1 cellular context compared by ENCODE assay signal in the genomic region with DNA sequence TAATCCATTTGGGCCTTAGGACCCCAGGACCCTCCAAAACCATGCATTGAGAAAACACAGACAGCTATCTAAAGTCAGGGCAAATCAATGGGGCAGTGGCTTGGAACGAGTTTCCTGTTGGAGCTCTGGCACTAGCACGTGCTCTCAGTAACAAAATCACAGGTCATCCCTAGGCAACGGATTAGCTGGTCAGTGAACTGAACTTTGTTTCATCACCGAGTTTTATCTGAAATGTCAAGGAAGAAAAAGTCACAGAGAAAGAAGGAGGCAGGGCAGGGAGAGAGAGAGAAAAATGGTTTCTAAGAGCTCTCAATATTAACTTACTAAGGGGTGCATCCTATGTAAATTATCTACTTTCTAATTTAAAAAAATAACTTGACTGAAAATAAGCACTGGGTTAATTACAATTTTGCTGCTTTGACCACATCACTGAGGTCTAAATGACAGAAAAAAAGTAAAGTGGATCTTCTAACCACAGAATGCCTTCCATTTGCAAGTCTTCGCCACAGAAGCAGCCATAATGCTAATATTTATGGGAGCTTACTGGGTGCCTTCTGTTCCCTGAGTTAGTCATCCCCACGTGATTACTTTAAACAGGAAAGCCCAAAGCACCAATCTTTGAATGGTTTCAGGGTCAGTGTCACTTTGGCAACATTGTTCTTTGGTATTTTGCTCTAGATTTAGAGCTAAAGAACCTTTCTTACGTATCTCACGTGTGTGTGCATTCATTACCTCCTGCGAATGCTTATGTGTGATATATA.
A peak's percentile ranks its signal among the peaks of the same experiment; 100 is the strongest.
TF ChIP-seq lines count a peak whose summit lies in the region.

No MANE protein-coding gene starts in this region.

TF ChIP-seq in HepG2, 621 proteins besides CTCF, POLR2A, EP300 and RAD21 (continued from another document and continues in another):
- TF ChIP-seq MAF1 (CRISPR knock-in tag; IDR thresholded peaks at IDR 0.05; ENCODE audit: borderline replicate concordance) (no peak), ZBTB43 (CRISPR knock-in tag; conservative IDR thresholded peaks at IDR 0.05) (no peak), MZF1 (CRISPR knock-in tag; IDR thresholded peaks at IDR 0.05; ENCODE audit: borderline replicate concordance) (no peak), SATB2 (CRISPR knock-in tag; IDR thresholded peaks at IDR 0.05) (peak; percentile 52; the same call in 1 of the 2 replicates), ELF4 (CRISPR knock-in tag; IDR thresholded peaks at IDR 0.05; ENCODE audit: borderline replicate concordance) (no peak), NFKB2 (CRISPR knock-in tag; IDR thresholded peaks at IDR 0.05; ENCODE audit: borderline replicate concordance) (no peak), ARNT2 (CRISPR knock-in tag; IDR thresholded peaks at IDR 0.05; ENCODE audit: low read depth) (0 out of 2 replicates have a peak, but pooled peaks have one; percentile 43), NCOR1 (IDR thresholded peaks at IDR 0.05; ENCODE audit: borderline replicate concordance, low read length) (no peak), LCORL (IDR thresholded peaks at IDR 0.05) (no peak), LCORL (CRISPR knock-in tag; IDR thresholded peaks at IDR 0.05) (0 out of 2 replicates have a peak, but pooled peaks have one; percentile 36), ZFP36 (IDR thresholded peaks at IDR 0.05; ENCODE audit: borderline replicate concordance, low read depth, low read length, partially characterized antibody) (no peak), ZFP36L1 (CRISPR knock-in tag; IDR thresholded peaks at IDR 0.05) (no peak), KAT2B (IDR thresholded peaks at IDR 0.05; ENCODE audit: borderline replicate concordance, low read depth, low read length) (no peak), PHF5A (CRISPR knock-in tag; IDR thresholded peaks at IDR 0.05; ENCODE audit: low read depth, unreplicated experiment) (no peak), ZNF407 (CRISPR knock-in tag; IDR thresholded peaks at IDR 0.05; ENCODE audit: not compliant biosample characterization) (no peak), ZNF441 (CRISPR knock-in tag; IDR thresholded peaks at IDR 0.05; ENCODE audit: borderline replicate concordance) (no peak), AKAP8 (CRISPR knock-in tag; IDR thresholded peaks at IDR 0.05) (no peak), SKI (IDR thresholded peaks at IDR 0.05; ENCODE audit: partially characterized antibody) (no peak), CENPBD1 (CRISPR knock-in tag; IDR thresholded peaks at IDR 0.05; ENCODE audit: borderline replicate concordance, low read depth) (no peak), BHLHE40 (IDR thresholded peaks at IDR 0.05; ENCODE audit: low read length) (peak; percentile 52; the same call in 1 of the 2 replicates), ZNF30 (CRISPR knock-in tag; IDR thresholded peaks at IDR 0.05) (no peak), DNMT3B (CRISPR knock-in tag; conservative IDR thresholded peaks at IDR 0.05) (no peak), ZNF644 (CRISPR knock-in tag; IDR thresholded peaks at IDR 0.05; ENCODE audit: low read depth) (no peak), KMT2A (CRISPR knock-in tag; IDR thresholded peaks at IDR 0.05) (no peak), FLYWCH1 (CRISPR knock-in tag; IDR thresholded peaks at IDR 0.05) (no peak), ZZZ3 (CRISPR knock-in tag; IDR thresholded peaks at IDR 0.05; ENCODE audit: borderline replicate concordance) (no peak), JDP2 (CRISPR knock-in tag; IDR thresholded peaks at IDR 0.05; ENCODE audit: borderline replicate concordance) (no peak), MAFG (CRISPR knock-in tag; IDR thresholded peaks at IDR 0.05) (no peak), PPARG (CRISPR knock-in tag; conservative IDR thresholded peaks at IDR 0.05) (no peak), POGK (CRISPR knock-in tag; conservative IDR thresholded peaks at IDR 0.05) (peak; percentile 26; the same call in 1 of the 2 replicates), ZSCAN12 (CRISPR knock-in tag; IDR thresholded peaks at IDR 0.05) (no peak)
- TF ChIP-seq, protein P1, sequence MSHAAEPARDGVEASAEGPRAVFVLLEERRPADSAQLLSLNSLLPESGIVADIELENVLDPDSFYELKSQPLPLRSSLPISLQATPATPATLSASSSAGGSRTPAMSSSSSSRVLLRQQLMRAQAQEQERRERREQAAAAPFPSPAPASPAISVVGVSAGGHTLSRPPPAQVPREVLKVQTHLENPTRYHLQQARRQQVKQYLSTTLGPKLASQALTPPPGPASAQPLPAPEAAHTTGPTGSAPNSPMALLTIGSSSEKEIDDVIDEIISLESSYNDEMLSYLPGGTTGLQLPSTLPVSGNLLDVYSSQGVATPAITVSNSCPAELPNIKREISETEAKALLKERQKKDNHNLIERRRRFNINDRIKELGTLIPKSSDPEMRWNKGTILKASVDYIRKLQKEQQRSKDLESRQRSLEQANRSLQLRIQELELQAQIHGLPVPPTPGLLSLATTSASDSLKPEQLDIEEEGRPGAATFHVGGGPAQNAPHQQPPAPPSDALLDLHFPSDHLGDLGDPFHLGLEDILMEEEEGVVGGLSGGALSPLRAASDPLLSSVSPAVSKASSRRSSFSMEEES (CRISPR knock-in tag; IDR thresholded peaks at IDR 0.05): no peak
- TF ChIP-seq, protein P2, sequence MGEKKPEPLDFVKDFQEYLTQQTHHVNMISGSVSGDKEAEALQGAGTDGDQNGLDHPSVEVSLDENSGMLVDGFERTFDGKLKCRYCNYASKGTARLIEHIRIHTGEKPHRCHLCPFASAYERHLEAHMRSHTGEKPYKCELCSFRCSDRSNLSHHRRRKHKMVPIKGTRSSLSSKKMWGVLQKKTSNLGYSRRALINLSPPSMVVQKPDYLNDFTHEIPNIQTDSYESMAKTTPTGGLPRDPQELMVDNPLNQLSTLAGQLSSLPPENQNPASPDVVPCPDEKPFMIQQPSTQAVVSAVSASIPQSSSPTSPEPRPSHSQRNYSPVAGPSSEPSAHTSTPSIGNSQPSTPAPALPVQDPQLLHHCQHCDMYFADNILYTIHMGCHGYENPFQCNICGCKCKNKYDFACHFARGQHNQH (CRISPR knock-in tag; IDR thresholded peaks at IDR 0.05): 0 out of 2 replicates have a peak, but pooled peaks have one; percentile 22
- TF ChIP-seq, protein P3, sequence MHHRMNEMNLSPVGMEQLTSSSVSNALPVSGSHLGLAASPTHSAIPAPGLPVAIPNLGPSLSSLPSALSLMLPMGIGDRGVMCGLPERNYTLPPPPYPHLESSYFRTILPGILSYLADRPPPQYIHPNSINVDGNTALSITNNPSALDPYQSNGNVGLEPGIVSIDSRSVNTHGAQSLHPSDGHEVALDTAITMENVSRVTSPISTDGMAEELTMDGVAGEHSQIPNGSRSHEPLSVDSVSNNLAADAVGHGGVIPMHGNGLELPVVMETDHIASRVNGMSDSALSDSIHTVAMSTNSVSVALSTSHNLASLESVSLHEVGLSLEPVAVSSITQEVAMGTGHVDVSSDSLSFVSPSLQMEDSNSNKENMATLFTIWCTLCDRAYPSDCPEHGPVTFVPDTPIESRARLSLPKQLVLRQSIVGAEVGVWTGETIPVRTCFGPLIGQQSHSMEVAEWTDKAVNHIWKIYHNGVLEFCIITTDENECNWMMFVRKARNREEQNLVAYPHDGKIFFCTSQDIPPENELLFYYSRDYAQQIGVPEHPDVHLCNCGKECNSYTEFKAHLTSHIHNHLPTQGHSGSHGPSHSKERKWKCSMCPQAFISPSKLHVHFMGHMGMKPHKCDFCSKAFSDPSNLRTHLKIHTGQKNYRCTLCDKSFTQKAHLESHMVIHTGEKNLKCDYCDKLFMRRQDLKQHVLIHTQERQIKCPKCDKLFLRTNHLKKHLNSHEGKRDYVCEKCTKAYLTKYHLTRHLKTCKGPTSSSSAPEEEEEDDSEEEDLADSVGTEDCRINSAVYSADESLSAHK (CRISPR knock-in tag; IDR thresholded peaks at IDR 0.05; ENCODE audit: borderline replicate concordance): no peak
